ENCODE assay signal across 23 cellular contexts in genomic region chr5:178429541-178430186, GRCh38.
DNase-seq lines count a peak whose midpoint lies in the region; ATAC-seq and TF ChIP-seq lines count a peak whose summit lies in the region.
"Had no signal": no experiment of that assay in that cellular context is flagged by ENCODE, and none has a peak within 500 bp of the region (broad histone marks: within the 10 kb centered on the region; RNA-seq: fewer than 3 reads in every experiment).

No MANE protein-coding gene starts in this region.

- 45 to 51% methylated on average over 10 of the region's 10 CpGs for WGBS in thyroid gland, 2 donors

- no peaks in the 10 kb centered on the region for H3K9me3 ChIP-seq in right atrium auricular region
- no peaks in the 10 kb centered on the region for H3K9me3 ChIP-seq in thyroid gland
- H3K9me3 ChIP-seq: psoas muscle had no signal

- DNase-seq in right atrium auricular region (ENCODE audit: low spot score) (peak; percentile 54), cardiac septum (ENCODE audit: low spot score) (no peak), coronary artery (ENCODE audit: low spot score) (peak; percentile 41), mucosa of gallbladder (ENCODE audit: low spot score) (peak; percentile 6), thyroid gland (peak; percentile 89 to 91), activated gamma-delta T cell (lab: John Stamatoyannopoulos, UW) (no peak)
- DNase-seq: ACHN; activated CD4-positive, alpha-beta T cell treated with anti-CD3 and anti-CD28 coated beads, Interleukin-2, amount 10 ng/mL, durations not matched to agents 24 days and 14 days; activated gamma-delta T cell treated with Interleukin-2 at 50 U/mL for 16 hours; amniotic stem cell; CD4-positive, CD25-positive, alpha-beta regulatory T cell; DMS153; glutamatergic neuron; Kasumi-1; naive B cell; NCI-H1417; NCI-H526; SHP77; spleen; T-helper 1 cell had no signal

- H3K4me3 ChIP-seq in right atrium auricular region: no peak overlapping the region
- H3K4me3 ChIP-seq in coronary artery: no peak overlapping the region
- no peak overlapping the region for H3K4me3 ChIP-seq in thyroid gland (replicated peaks in 1 of 3)
- H3K4me3 ChIP-seq: psoas muscle, spleen had no signal

- H3K4me1 ChIP-seq in right atrium auricular region (peaks cover 0 to 24% of the 10 kb centered on the region in 2 donors), thyroid gland (peaks cover 53 to 59% of the 10 kb centered on the region in 2 donors)

- TF ChIP-seq CTCF in right atrium auricular region (IDR thresholded peaks at IDR 0.05): no peak
- no peak for TF ChIP-seq CTCF in coronary artery (IDR thresholded peaks at IDR 0.05)
- no peak for TF ChIP-seq CTCF in thyroid gland (IDR thresholded peaks at IDR 0.05)

- intact Hi-C loops in cardiac septum (cut with DNase I): loop anchor here (2.0 to 5.0 kb wide), 2 partner anchors 99 to 108 kb away; no protein-coding TSS in a partner anchor
- intact Hi-C loops in thyroid gland (cut with DNase I): no loop called here

- TF ChIP-seq POLR2A in thyroid gland (IDR thresholded peaks at IDR 0.05): peak in 1 of 2 donors; percentile 34

- H3K27ac ChIP-seq in right atrium auricular region (peak overlapping the region; percentile 81 to 92), coronary artery (no peak overlapping the region), thyroid gland (peak overlapping the region; percentile 94 to 96 (median 95))

- no peaks in the 10 kb centered on the region for H3K36me3 ChIP-seq in right atrium auricular region
- no peaks in the 10 kb centered on the region for H3K36me3 ChIP-seq in thyroid gland
- H3K36me3 ChIP-seq: spleen had no signal

- H3K27me3 ChIP-seq in right atrium auricular region (no peaks in the 10 kb centered on the region), thyroid gland (no peaks in the 10 kb centered on the region)
- H3K27me3 ChIP-seq: spleen had no signal

- no peak for ATAC-seq in GM19463 (IDR thresholded peaks at IDR 0.05; ENCODE audit: unreplicated experiment)
- ATAC-seq in GM21390 (IDR thresholded peaks at IDR 0.05; ENCODE audit: unreplicated experiment): no peak

Comparison
In these comparisons a context has a peak if more than half of its experiments do, and no peak if none do; other contexts are left out.
1. DNase-seq: peak in right atrium auricular region (single experiment), coronary artery (single experiment), mucosa of gallbladder (single experiment) and thyroid gland (2 of 2); none in cardiac septum (single experiment) and activated gamma-delta T cell (single experiment).
2. H3K27ac ChIP-seq: peak in right atrium auricular region (2 of 2) and thyroid gland (3 of 3); none in coronary artery (0 of 2).